In the genomic region with DNA sequence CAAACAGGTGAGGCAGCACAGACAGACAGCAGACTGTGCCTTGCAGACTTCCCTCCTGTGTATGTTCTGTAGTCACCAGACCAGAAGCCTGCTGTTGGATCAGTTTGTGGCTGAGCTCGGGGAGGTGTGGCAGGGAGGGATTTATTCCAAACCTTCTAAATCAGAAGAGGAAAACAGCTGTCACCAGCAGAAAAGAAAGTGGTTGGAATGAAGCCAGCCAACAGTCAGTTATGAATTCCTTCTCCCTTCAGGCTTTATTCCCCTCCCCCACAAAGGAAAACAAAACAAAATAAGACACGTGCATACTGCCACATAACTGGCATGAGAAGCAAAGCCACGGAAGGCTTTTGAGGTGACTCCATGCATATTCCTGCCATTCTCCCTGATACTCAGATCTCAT, we compare ENCODE assay signal across 8 cellular contexts. TPM values are rescaled to one million over a fixed set of nuclear protein-coding genes. Genes with fewer than 3 reads are reported as not detected.
DNase-seq lines count a peak whose midpoint lies in the region; ATAC-seq and TF ChIP-seq lines count a peak whose summit lies in the region.

No MANE protein-coding gene starts in this region.

- H3K9me3 ChIP-seq in right atrium auricular region (no peaks in the 10 kb centered on the region), tibial artery (no peaks in the 10 kb centered on the region)

- H3K27me3 ChIP-seq in right atrium auricular region (no peaks in the 10 kb centered on the region), tibial artery (no peaks in the 10 kb centered on the region)

- H3K4me1 ChIP-seq in right atrium auricular region (peaks cover 0 to 38% of the 10 kb centered on the region in 2 donors), tibial artery (peaks cover 0 to 51% (median 35%) of the 10 kb centered on the region in 4 donors)

- H3K36me3 ChIP-seq in right atrium auricular region, result peaks cover 91% of the 10 kb centered on the region
- H3K36me3 ChIP-seq in tibial artery, result peaks cover 50 to 96% (median 76%) of the 10 kb centered on the region in 3 donors

- intact Hi-C loops in Right ventricle myocardium inferior (cut with DNase I) (no loop called here), tibial artery (cut with DNase I; ENCODE audit: low total_unique reads) (no loop called here)

- no peak for DNase-seq in Right ventricle myocardium inferior (ENCODE audit: missing footprints)
- no peak for DNase-seq in right atrium auricular region (ENCODE audit: low spot score)
- peak; percentile 92 for DNase-seq in amniotic epithelial cell (ENCODE audit: low read depth)
- peak; percentile 70 for DNase-seq in kidney tubule cell (ENCODE audit: low spot score)
- DNase-seq in tibial artery, result no peak
- DNase-seq in DMS114 treated with DMSO at 0.1 percent for 48 hours (lab: John Stamatoyannopoulos, UW; ENCODE audit: unreplicated experiment), result no peak

- peak; percentile 27 for ATAC-seq in Right ventricle myocardium inferior
- ATAC-seq in GM19397 (IDR thresholded peaks at IDR 0.05; ENCODE audit: unreplicated experiment), result no peak
- no peak for ATAC-seq in HG03460 (IDR thresholded peaks at IDR 0.05; ENCODE audit: unreplicated experiment)

- no peak for TF ChIP-seq CTCF in right atrium auricular region (IDR thresholded peaks at IDR 0.05)
- no peak for TF ChIP-seq CTCF in tibial artery (IDR thresholded peaks at IDR 0.05)

- no peak overlapping the region for H3K27ac ChIP-seq in right atrium auricular region
- peak overlapping the region; percentile 25 to 52 for H3K27ac ChIP-seq in tibial artery

- H3K4me3 ChIP-seq in right atrium auricular region, result no peak overlapping the region
- no peak overlapping the region for H3K4me3 ChIP-seq in tibial artery

RNA-seq across cellular contexts. Expression of gene PIGV, which starts 19.0 kb away (rescaled TPM):
- total RNA-seq in Right ventricle myocardium inferior, result 6.1 TPM
- total RNA-seq in right atrium auricular region, result 10 to 100 TPM in 1 of 2 donors, 1 to 10 TPM in 1; 6.4 to 13.8 TPM

RNA-seq across cellular contexts. Expression of gene ZDHHC18, which starts 57.7 kb away (rescaled TPM):
- total RNA-seq in Right ventricle myocardium inferior, result 17.7 TPM
- total RNA-seq in right atrium auricular region, result 10 to 100 TPM; 19.8 to 22.5 TPM

Comparison
In these comparisons a context has a peak if more than half of its experiments do, and no peak if none do; other contexts are left out.
1. DNase-seq: peak in amniotic epithelial cell (single experiment) and kidney tubule cell (single experiment); none in Right ventricle myocardium inferior (single experiment), right atrium auricular region (single experiment), tibial artery (0 of 2) and DMS114 treated with DMSO at 0.1 percent for 48 hours (single experiment).
2. H3K27ac ChIP-seq: peak in tibial artery (2 of 2); none in right atrium auricular region (0 of 2).